Comparison of ENCODE assay signal across 23 cellular contexts in the genomic region with DNA sequence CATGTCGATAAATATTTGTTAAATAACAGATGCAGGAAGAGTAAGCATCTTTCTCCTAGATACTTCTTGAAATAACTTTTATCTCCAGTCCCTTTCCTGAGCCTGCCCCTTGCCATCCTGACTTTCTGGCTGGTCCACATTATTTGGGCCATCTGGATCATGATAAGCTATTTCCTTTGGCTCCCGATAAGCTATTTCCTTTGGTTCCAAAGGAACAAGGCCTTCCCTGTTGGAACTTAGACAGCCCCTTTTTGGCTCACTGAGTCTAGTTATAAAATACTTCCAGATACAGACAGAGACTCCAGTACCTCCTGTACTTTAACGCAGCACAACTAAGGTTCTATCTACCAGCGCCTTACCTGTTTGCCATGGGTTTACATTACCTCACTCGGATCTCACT.
"Had no signal": no experiment of that assay in that cellular context is flagged by ENCODE, and none has a peak within 500 bp of the region (broad histone marks: within the 10 kb centered on the region; RNA-seq: fewer than 3 reads in every experiment).

No MANE protein-coding gene starts in this region.

- H3K4me3 ChIP-seq: breast epithelium, dorsolateral prefrontal cortex, ovary, suprapubic skin, tibial nerve had no signal

- H3K27ac Mint-ChIP-seq: activated CD4-positive, alpha-beta T cell treated with anti-CD3 and anti-CD28 coated beads for 36 hours; activated naive CD4-positive, alpha-beta T cell treated with anti-CD3 and anti-CD28 coated beads, Interleukin-2, amount 50 U/mL, for 72 hours; activated T-cell treated with anti-CD3 and anti-CD28 coated beads, Interleukin-2, amount 50 U/mL, for 72 hours; mesothelial cell of epicardium; naive B cell; nephron progenitor cell; progenitor cell of endocrine pancreas had no signal

- H3K27me3 ChIP-seq: breast epithelium, dorsolateral prefrontal cortex, neutrophil, ovary, suprapubic skin, tibial nerve had no signal

- H3K4me1 Mint-ChIP-seq: activated CD4-positive, alpha-beta T cell treated with anti-CD3 and anti-CD28 coated beads for 36 hours; central memory CD8-positive, alpha-beta T cell; nephron progenitor cell had no signal

- H3K4me3 Mint-ChIP-seq: activated CD4-positive, alpha-beta T cell treated with anti-CD3 and anti-CD28 coated beads for 36 hours; activated T-cell treated with anti-CD3 and anti-CD28 coated beads, Interleukin-2, amount 50 U/mL, for 72 hours; central memory CD8-positive, alpha-beta T cell; mesothelial cell of epicardium; naive B cell; nephron progenitor cell had no signal

- H3K27me3 Mint-ChIP-seq: naive B cell, progenitor cell of endocrine pancreas had no signal

- H3K9me3 Mint-ChIP-seq: activated naive CD4-positive, alpha-beta T cell treated with anti-CD3 and anti-CD28 coated beads, Interleukin-2, amount 50 U/mL, for 72 hours; activated T-cell treated with anti-CD3 and anti-CD28 coated beads, Interleukin-2, amount 50 U/mL, for 72 hours; central memory CD8-positive, alpha-beta T cell; mesothelial cell of epicardium; naive B cell; nephron progenitor cell had no signal

- H3K36me3 Mint-ChIP-seq: activated naive CD4-positive, alpha-beta T cell treated with anti-CD3 and anti-CD28 coated beads, Interleukin-2, amount 50 U/mL, for 72 hours; naive B cell had no signal

- H3K4me1 ChIP-seq: breast epithelium, suprapubic skin, tibial nerve had no signal

- H3K36me3 ChIP-seq: breast epithelium, neutrophil, ovary, suprapubic skin, tibial nerve had no signal

- DNase-seq: activated CD4-positive, alpha-beta T cell treated with anti-CD3 and anti-CD28 coated beads for 36 hours; activated CD4-positive, alpha-beta T cell treated with anti-CD3 and anti-CD28 coated beads, Interleukin-2, amount 50 U/mL, for 4 hours; activated CD4-positive, CD25-positive, alpha-beta regulatory T cell; activated naive CD4-positive, alpha-beta T cell; activated T-cell treated with anti-CD3 and anti-CD28 coated beads for 4 hours; activated T-cell treated with anti-CD3 and anti-CD28 coated beads, Interleukin-2, amount 50 U/mL, for 72 hours; dorsolateral prefrontal cortex; effector memory CD4-positive, alpha-beta T cell; foreskin fibroblast; kidney glomerular epithelial cell; naive B cell; nephron progenitor cell; ovary; retina; stimulated activated naive CD4-positive, alpha-beta T cell had no signal

- H3K9me3 ChIP-seq: breast epithelium, neutrophil, ovary, suprapubic skin, tibial nerve had no signal

- H3K27ac ChIP-seq: breast epithelium, neutrophil, ovary, suprapubic skin, tibial nerve had no signal
